In genomic region chr7:115850774-115851173, GRCh38 we compare ENCODE assay signal across 34 cellular contexts.
"Had no signal": no experiment of that assay in that cellular context is flagged by ENCODE, and none has a peak within 500 bp of the region (broad histone marks: within the 10 kb centered on the region; RNA-seq: fewer than 3 reads in every experiment).

No MANE protein-coding gene starts in this region.

- H3K36me3 Mint-ChIP-seq: activated CD8-positive, alpha-beta memory T cell treated with anti-CD3 and anti-CD28 coated beads, Interleukin-2, amount 10 ng/mL, durations not matched to agents 7 days and 5 days; activated naive CD4-positive, alpha-beta T cell treated with anti-CD3 and anti-CD28 coated beads, Interleukin-2, amount 10 ng/mL, durations not matched to agents 7 days and 5 days; activated naive CD4-positive, alpha-beta T cell treated with anti-CD3 and anti-CD28 coated beads, Interleukin-2, amount 50 U/mL, for 24 hours; activated naive CD8-positive, alpha-beta T cell; activated naive CD8-positive, alpha-beta T cell treated with anti-CD3 and anti-CD28 coated beads, Interleukin-2, amount 10 ng/mL, durations not matched to agents 7 days and 5 days; WTC11 had no signal

- H3K4me1 ChIP-seq: body of pancreas, breast epithelium had no signal

- H3K27ac Mint-ChIP-seq: activated CD4-positive, alpha-beta memory T cell treated with anti-CD3 and anti-CD28 coated beads, Interleukin-2, amount 10 ng/mL, durations not matched to agents 7 days and 5 days; activated CD4-positive, alpha-beta T cell treated with anti-CD3 and anti-CD28 coated beads for 36 hours; activated CD4-positive, alpha-beta T cell treated with anti-CD3 and anti-CD28 coated beads, Interleukin-2, amount 10 ng/mL, durations not matched to agents 7 days and 5 days; activated CD8-positive, alpha-beta memory T cell treated with anti-CD3 and anti-CD28 coated beads, Interleukin-2, amount 10 ng/mL, durations not matched to agents 7 days and 5 days; activated CD8-positive, alpha-beta T cell treated with anti-CD3 and anti-CD28 coated beads, Interleukin-2, amount 10 ng/mL, durations not matched to agents 7 days and 5 days; activated naive CD4-positive, alpha-beta T cell treated with anti-CD3 and anti-CD28 coated beads, Interleukin-2, amount 10 ng/mL, durations not matched to agents 7 days and 5 days; activated naive CD4-positive, alpha-beta T cell treated with anti-CD3 and anti-CD28 coated beads, Interleukin-2, amount 50 U/mL, for 24 hours; activated naive CD8-positive, alpha-beta T cell; activated naive CD8-positive, alpha-beta T cell treated with anti-CD3 and anti-CD28 coated beads, Interleukin-2, amount 10 ng/mL, durations not matched to agents 7 days and 5 days; activated naive CD8-positive, alpha-beta T cell treated with anti-CD3 and anti-CD28 coated beads, Interleukin-2, amount 50 U/mL, for 24 hours; activated T-cell treated with anti-CD3 and anti-CD28 coated beads, Interleukin-2, amount 50 U/mL, for 24 hours; activated T-helper 2 cell treated with anti-CD3 and anti-CD28 coated beads, Interferon-gamma antibody, Interleukin-2, Interleukin-4, amounts not matched to agents 10 μg/mL and 5 μg/mL and 100 μg/mL, durations not matched to agents 14 hours and 24 hours and 36 hours; T-helper 1 cell treated with Interleukin-12 subunit alpha and Interleukin-12 subunit beta and Interleukin-4 antibody, amounts not matched to agents 30 μg/mL and 1 μg/mL, for 36 hours; T-helper 2 cell treated with Interferon-gamma antibody and Interleukin-4, amounts not matched to agents 5 μg/mL and 100 μg/mL, for 36 hours; WTC11 had no signal

- H3K9me3 Mint-ChIP-seq: activated CD4-positive, alpha-beta memory T cell treated with anti-CD3 and anti-CD28 coated beads, Interleukin-2, amount 10 ng/mL, durations not matched to agents 7 days and 5 days; activated CD4-positive, alpha-beta T cell treated with anti-CD3 and anti-CD28 coated beads, Interleukin-2, amount 10 ng/mL, durations not matched to agents 7 days and 5 days; activated naive CD4-positive, alpha-beta T cell treated with anti-CD3 and anti-CD28 coated beads, Interleukin-2, amount 10 ng/mL, durations not matched to agents 7 days and 5 days; activated naive CD4-positive, alpha-beta T cell treated with anti-CD3 and anti-CD28 coated beads, Interleukin-2, amount 50 U/mL, for 24 hours; activated naive CD8-positive, alpha-beta T cell treated with anti-CD3 and anti-CD28 coated beads, Interleukin-2, amount 10 ng/mL, durations not matched to agents 7 days and 5 days; activated naive CD8-positive, alpha-beta T cell treated with anti-CD3 and anti-CD28 coated beads, Interleukin-2, amount 50 U/mL, for 24 hours; activated T-cell treated with anti-CD3 and anti-CD28 coated beads, Interleukin-2, amount 50 U/mL, for 24 hours; activated T-helper 2 cell treated with anti-CD3 and anti-CD28 coated beads, Interferon-gamma antibody, Interleukin-2, Interleukin-4, amounts not matched to agents 10 μg/mL and 5 μg/mL and 100 μg/mL, durations not matched to agents 14 hours and 24 hours and 36 hours; T-helper 1 cell treated with Interleukin-12 subunit alpha and Interleukin-12 subunit beta and Interleukin-4 antibody, amounts not matched to agents 30 μg/mL and 1 μg/mL, for 36 hours; T-helper 2 cell treated with Interferon-gamma antibody and Interleukin-4, amounts not matched to agents 5 μg/mL and 100 μg/mL, for 36 hours; WTC11 had no signal

- DNase-seq: activated CD4-positive, alpha-beta memory T cell treated with anti-CD3 and anti-CD28 coated beads, Interleukin-2, amount 10 ng/mL, durations not matched to agents 7 days and 5 days; activated CD4-positive, alpha-beta T cell treated with anti-CD3 and anti-CD28 coated beads for 1 hour; activated CD4-positive, alpha-beta T cell treated with anti-CD3 and anti-CD28 coated beads for 36 hours; activated CD4-positive, alpha-beta T cell treated with anti-CD3 and anti-CD28 coated beads for 48 hours; activated CD4-positive, alpha-beta T cell treated with anti-CD3 and anti-CD28 coated beads, Interleukin-2, amount 10 ng/mL, durations not matched to agents 7 days and 5 days; activated CD4-positive, alpha-beta T cell treated with anti-CD3 and anti-CD28 coated beads, Interleukin-2, amount 50 U/mL, for 48 hours; activated CD4-positive, CD25-positive, alpha-beta regulatory T cell; activated CD8-positive, alpha-beta memory T cell treated with anti-CD3 and anti-CD28 coated beads for 24 hours; activated CD8-positive, alpha-beta memory T cell treated with anti-CD3 and anti-CD28 coated beads, Interleukin-2, amount 10 ng/mL, durations not matched to agents 7 days and 5 days; activated CD8-positive, alpha-beta memory T cell treated with anti-CD3 and anti-CD28 coated beads, Interleukin-2, amount 50 U/mL, for 48 hours; activated CD8-positive, alpha-beta T cell treated with anti-CD3 and anti-CD28 coated beads, Interleukin-2, amount 10 ng/mL, durations not matched to agents 7 days and 5 days; activated effector memory CD4-positive, alpha-beta T cell treated with Interleukin-2 at 50 U/mL for 16 hours; activated gamma-delta T cell; activated naive CD4-positive, alpha-beta T cell treated with anti-CD3 and anti-CD28 coated beads, Interleukin-2, amount 10 ng/mL, durations not matched to agents 7 days and 5 days; activated naive CD4-positive, alpha-beta T cell treated with Interleukin-2 at 50 U/mL for 16 hours; activated naive CD8-positive, alpha-beta T cell treated with anti-CD3 and anti-CD28 coated beads, Interleukin-2, amount 10 ng/mL, durations not matched to agents 7 days and 5 days; activated naive CD8-positive, alpha-beta T cell treated with anti-CD3 and anti-CD28 coated beads, Interleukin-2, amount 50 U/mL, for 24 hours; activated T-cell treated with anti-CD3 and anti-CD28 coated beads, Interleukin-2, amount 50 U/mL, for 24 hours; activated T-cell treated with anti-CD3 and anti-CD28 coated beads, Interleukin-2, amount 50 U/mL, for 48 hours; amygdala; aorta; body of pancreas; T-helper 9 cell had no signal

- H3K9me3 ChIP-seq: body of pancreas, breast epithelium had no signal

- FAIRE-seq: astrocyte had no signal

- H3K27me3 ChIP-seq: body of pancreas, brain microvascular endothelial cell, breast epithelium had no signal

- H3K27ac ChIP-seq: body of pancreas, brain microvascular endothelial cell, breast epithelium, VCaP had no signal

- H3K4me1 Mint-ChIP-seq: activated CD4-positive, alpha-beta memory T cell treated with anti-CD3 and anti-CD28 coated beads, Interleukin-2, amount 10 ng/mL, durations not matched to agents 7 days and 5 days; activated CD4-positive, alpha-beta T cell treated with anti-CD3 and anti-CD28 coated beads for 36 hours; activated CD4-positive, alpha-beta T cell treated with anti-CD3 and anti-CD28 coated beads, Interleukin-2, amount 10 ng/mL, durations not matched to agents 7 days and 5 days; activated CD8-positive, alpha-beta memory T cell treated with anti-CD3 and anti-CD28 coated beads, Interleukin-2, amount 10 ng/mL, durations not matched to agents 7 days and 5 days; activated naive CD4-positive, alpha-beta T cell treated with anti-CD3 and anti-CD28 coated beads, Interleukin-2, amount 10 ng/mL, durations not matched to agents 7 days and 5 days; activated naive CD4-positive, alpha-beta T cell treated with anti-CD3 and anti-CD28 coated beads, Interleukin-2, amount 50 U/mL, for 24 hours; activated naive CD8-positive, alpha-beta T cell treated with anti-CD3 and anti-CD28 coated beads, Interleukin-2, amount 10 ng/mL, durations not matched to agents 7 days and 5 days; activated naive CD8-positive, alpha-beta T cell treated with anti-CD3 and anti-CD28 coated beads, Interleukin-2, amount 50 U/mL, for 24 hours had no signal

- H3K4me3 Mint-ChIP-seq: activated CD4-positive, alpha-beta memory T cell treated with anti-CD3 and anti-CD28 coated beads, Interleukin-2, amount 10 ng/mL, durations not matched to agents 7 days and 5 days; activated CD4-positive, alpha-beta T cell treated with anti-CD3 and anti-CD28 coated beads for 36 hours; activated CD4-positive, alpha-beta T cell treated with anti-CD3 and anti-CD28 coated beads, Interleukin-2, amount 10 ng/mL, durations not matched to agents 7 days and 5 days; activated CD8-positive, alpha-beta memory T cell treated with anti-CD3 and anti-CD28 coated beads, Interleukin-2, amount 10 ng/mL, durations not matched to agents 7 days and 5 days; activated CD8-positive, alpha-beta T cell treated with anti-CD3 and anti-CD28 coated beads, Interleukin-2, amount 10 ng/mL, durations not matched to agents 7 days and 5 days; activated naive CD4-positive, alpha-beta T cell treated with anti-CD3 and anti-CD28 coated beads, Interleukin-2, amount 10 ng/mL, durations not matched to agents 7 days and 5 days; activated naive CD4-positive, alpha-beta T cell treated with anti-CD3 and anti-CD28 coated beads, Interleukin-2, amount 50 U/mL, for 24 hours; activated naive CD8-positive, alpha-beta T cell; activated naive CD8-positive, alpha-beta T cell treated with anti-CD3 and anti-CD28 coated beads, Interleukin-2, amount 10 ng/mL, durations not matched to agents 7 days and 5 days; activated naive CD8-positive, alpha-beta T cell treated with anti-CD3 and anti-CD28 coated beads, Interleukin-2, amount 50 U/mL, for 24 hours; activated T-cell treated with anti-CD3 and anti-CD28 coated beads, Interleukin-2, amount 50 U/mL, for 24 hours; T-helper 1 cell treated with Interleukin-12 subunit alpha and Interleukin-12 subunit beta and Interleukin-4 antibody, amounts not matched to agents 30 μg/mL and 1 μg/mL, for 36 hours; T-helper 2 cell treated with Interferon-gamma antibody and Interleukin-4, amounts not matched to agents 5 μg/mL and 100 μg/mL, for 36 hours; WTC11 had no signal

- H3K27me3 Mint-ChIP-seq: activated naive CD4-positive, alpha-beta T cell treated with anti-CD3 and anti-CD28 coated beads, Interleukin-2, amount 10 ng/mL, durations not matched to agents 7 days and 5 days; activated naive CD4-positive, alpha-beta T cell treated with anti-CD3 and anti-CD28 coated beads, Interleukin-2, amount 50 U/mL, for 24 hours; activated naive CD8-positive, alpha-beta T cell; activated naive CD8-positive, alpha-beta T cell treated with anti-CD3 and anti-CD28 coated beads, Interleukin-2, amount 10 ng/mL, durations not matched to agents 7 days and 5 days; activated naive CD8-positive, alpha-beta T cell treated with anti-CD3 and anti-CD28 coated beads, Interleukin-2, amount 50 U/mL, for 24 hours had no signal

- H3K36me3 ChIP-seq: brain microvascular endothelial cell, breast epithelium had no signal

- ATAC-seq: activated CD4-positive, alpha-beta T cell treated with anti-CD3 and anti-CD28 coated beads for 36 hours; activated CD4-positive, CD25-positive, alpha-beta regulatory T cell treated with anti-CD3 and anti-CD28 coated beads, Interleukin-2, amount 50 U/mL, for 24 hours; activated CD8-positive, alpha-beta memory T cell treated with anti-CD3 and anti-CD28 coated beads, Interleukin-2, amount 10 ng/mL, durations not matched to agents 7 days and 5 days; activated CD8-positive, alpha-beta T cell treated with anti-CD3 and anti-CD28 coated beads, Interleukin-2, amount 10 ng/mL, durations not matched to agents 7 days and 5 days; activated naive CD8-positive, alpha-beta T cell treated with anti-CD3 and anti-CD28 coated beads, Interleukin-2, amount 50 U/mL, for 24 hours; body of pancreas had no signal

- H3K4me3 ChIP-seq: body of pancreas, breast epithelium had no signal
